16 cellular contexts compared by ENCODE assay signal in genomic region chr17:17754719-17755686, GRCh38.
DNase-seq lines count a peak whose midpoint lies in the region; ATAC-seq, FAIRE-seq and TF ChIP-seq lines count a peak whose summit lies in the region.
"Had no signal": no experiment of that assay in that cellular context is flagged by ENCODE, and none has a peak within 500 bp of the region (broad histone marks: within the 10 kb centered on the region; RNA-seq: fewer than 3 reads in every experiment).

No MANE protein-coding gene starts in this region.

- no peak overlapping the region for H2BK120ac ChIP-seq in H9 (ENCODE audit: low read depth, low read length, poor library complexity, severe bottlenecking)

- no peak overlapping the region for H4K5ac ChIP-seq in H9 (ENCODE audit: insufficient read length, low read depth, low read length)

- H2BK5ac ChIP-seq in H9 (ENCODE audit: insufficient read length, low read length) = no peak overlapping the region

- H3K9me3 ChIP-seq in A673 (ENCODE audit: low read depth, low read length, poor library complexity, severe bottlenecking) (no peaks in the 10 kb centered on the region), H9 (ENCODE audit: control insufficient read depth, low read depth, low read length) (no peaks in the 10 kb centered on the region)
- no peaks in the 10 kb centered on the region for H3K9me3 ChIP-seq in naive thymus-derived CD4-positive, alpha-beta T cell (ENCODE audit: control insufficient read depth in 2 of 3, low read length in 3 of 3)
- H3K9me3 ChIP-seq: neutrophil had no signal

- H3K36me3 Mint-ChIP-seq in H9 (ENCODE audit: insufficient read depth in 1 of 3, low read depth in 3 of 3) = no peaks in the 10 kb centered on the region; a peak in 1 of 7 replicates
- H3K36me3 Mint-ChIP-seq in naive thymus-derived CD4-positive, alpha-beta T cell = no peaks in the 10 kb centered on the region
- H3K36me3 Mint-ChIP-seq in T-helper 2 cell treated with Interferon-gamma antibody and Interleukin-4, amounts not matched to agents 5 μg/mL and 100 μg/mL, for 36 hours (ENCODE audit: low read depth) = peaks cover 2% of the 10 kb centered on the region

- TF ChIP-seq CTCF in A673 (conservative IDR thresholded peaks at IDR 0.05; ENCODE audit: low read depth, low read length) (no peak), H9 (conservative IDR thresholded peaks at IDR 0.05) (no peak)

- no peak overlapping the region; the same call in 1 of the 2 replicates for H3K14ac ChIP-seq in H9 (ENCODE audit: insufficient read depth, low read length)

- H3T11ph ChIP-seq in H9 (ENCODE audit: low read length) = no peak overlapping the region

- H2AFZ ChIP-seq in H9 (ENCODE audit: low read length) = no peak overlapping the region

- no peak overlapping the region for H3K4ac ChIP-seq in H9 (ENCODE audit: low read depth, low read length)

- peaks cover 7% of the 10 kb centered on the region for H3K27me3 Mint-ChIP-seq in H9 (ENCODE audit: low read depth)
- H3K27me3 Mint-ChIP-seq in naive thymus-derived CD4-positive, alpha-beta T cell = no peaks in the 10 kb centered on the region
- H3K27me3 Mint-ChIP-seq in T-helper 2 cell treated with Interferon-gamma antibody and Interleukin-4, amounts not matched to agents 5 μg/mL and 100 μg/mL, for 36 hours (ENCODE audit: low read depth) = no peaks in the 10 kb centered on the region

- BruUV-seq in A673 (replicated peaks; lab: Mats Ljungman, UMichigan) = no TSS peak

- H3K27ac ChIP-seq in A673 (ENCODE audit: low read depth, low read length, poor library complexity, severe bottlenecking) (peak overlapping the region; percentile 13), H9 (ENCODE audit: insufficient read length, low read depth, low read length) (no peak overlapping the region)
- H3K27ac ChIP-seq in naive thymus-derived CD4-positive, alpha-beta T cell (ENCODE audit: low read depth, low read length) = peak overlapping the region; percentile 87
- H3K27ac ChIP-seq: neutrophil, SK-N-MC had no signal

- H3K27me3 ChIP-seq in A673 (replicated peaks; ENCODE audit: insufficient read depth, low read depth, low read length, poor library complexity) (no peaks in the 10 kb centered on the region), H9 (ENCODE audit: insufficient read depth, low read length) (no peaks in the 10 kb centered on the region)
- H3K27me3 ChIP-seq in naive thymus-derived CD4-positive, alpha-beta T cell (ENCODE audit: control insufficient read depth in 2 of 2, insufficient read depth in 2 of 2, low read length in 2 of 2) = no peaks in the 10 kb centered on the region
- H3K27me3 ChIP-seq: dorsolateral prefrontal cortex had no signal

- no peak overlapping the region for H3K23ac ChIP-seq in H9 (ENCODE audit: insufficient read length, low read depth, low read length)

- no peak overlapping the region for H3K4me2 ChIP-seq in H9 (ENCODE audit: insufficient read depth, insufficient read length, low read length)
- H3K4me2 ChIP-seq: smooth muscle cell had no signal

- H3K18ac ChIP-seq in H9 (ENCODE audit: insufficient read length, low read depth, low read length) = no peak overlapping the region

- intact Hi-C loops in A673 (cut with micrococcal nuclease; ENCODE audit: unreplicated experiment) = no loop called here
- intact Hi-C loops in Right ventricle myocardium inferior (cut with DNase I) = loop anchor here (2.0 kb wide), 1 partner anchor 60 kb away; no protein-coding TSS in a partner anchor
- intact Hi-C loops in naive thymus-derived CD4-positive, alpha-beta T cell (cut with micrococcal nuclease) = loop anchor here in 1 of 2 donors (5.0 kb wide), 1 partner anchor 557 kb away; the partner anchor contains the start of gene TOP3A

- peak; percentile 68 for ATAC-seq in Right ventricle myocardium inferior
- no peak for ATAC-seq in naive thymus-derived CD4-positive, alpha-beta T cell

- no peak overlapping the region for H2BK15ac ChIP-seq in H9 (ENCODE audit: low read depth, low read length)

- no peak overlapping the region for H2BK20ac ChIP-seq in H9 (ENCODE audit: low read depth, low read length, poor library complexity, severe bottlenecking)

- H3K4me3 Mint-ChIP-seq in H9 = no peak overlapping the region
- H3K4me3 Mint-ChIP-seq in naive thymus-derived CD4-positive, alpha-beta T cell = peak overlapping the region in 8 of 10 donors; percentile 7 to 88 (median 60)
- no peak overlapping the region for H3K4me3 Mint-ChIP-seq in T-helper 2 cell treated with Interferon-gamma antibody and Interleukin-4, amounts not matched to agents 5 μg/mL and 100 μg/mL, for 36 hours

- H3K27ac Mint-ChIP-seq in H9 = peak overlapping the region in 2 of 3 experiments; percentile 47 to 96; a peak in 2 of 7 replicates
- H3K27ac Mint-ChIP-seq in naive thymus-derived CD4-positive, alpha-beta T cell = peak overlapping the region in 8 of 9 donors; percentile 72 to 100 (median 96)
- H3K27ac Mint-ChIP-seq in T-helper 2 cell treated with Interferon-gamma antibody and Interleukin-4, amounts not matched to agents 5 μg/mL and 100 μg/mL, for 36 hours = no peak overlapping the region

- no peak overlapping the region for H2BK12ac ChIP-seq in H9 (ENCODE audit: insufficient read length, low read depth, low read length)

- CTCF ChIA-PET in A673 (lab: Charles Lee) = interaction anchor here (0.5 to 0.9 kb wide), 2 partner anchors 12 to 54 kb away, joined by 3 to 6 read pairs; no protein-coding TSS in a partner anchor
- CTCF ChIA-PET in naive thymus-derived CD4-positive, alpha-beta T cell (lab: Charles Lee) = no interaction called here

- no peaks in the 10 kb centered on the region for H4K20me1 ChIP-seq in H9 (ENCODE audit: control insufficient read depth, insufficient read depth, insufficient read length)

- peaks cover 22 to 32% of the 10 kb centered on the region in 2 experiments for H3K4me1 Mint-ChIP-seq in H9
- H3K4me1 Mint-ChIP-seq in naive thymus-derived CD4-positive, alpha-beta T cell = peaks cover 40 to 91% (median 81%) of the 10 kb centered on the region in 7 donors
- H3K4me1 Mint-ChIP-seq in T-helper 2 cell treated with Interferon-gamma antibody and Interleukin-4, amounts not matched to agents 5 μg/mL and 100 μg/mL, for 36 hours (ENCODE audit: low read depth) = peaks cover 37% of the 10 kb centered on the region

- POLR2A ChIA-PET in A673 (lab: Charles Lee; ENCODE audit: low non-redundant PET) = no interaction called here
- POLR2A ChIA-PET in naive thymus-derived CD4-positive, alpha-beta T cell (lab: Charles Lee) = interaction anchor here (0.9 to 1.2 kb wide), 3 partner anchors 9 to 216 kb away, joined by 3 to 4 read pairs (median 3); no protein-coding TSS in a partner anchor

- no peak for FAIRE-seq in GM19239 (lab: Jason Lieb, UNC)
- FAIRE-seq: TTC549 had no signal

- no CpG with 5 or more reads among the region's 11 CpGs for WGBS in H9 (ENCODE audit: extremely low coverage, insufficient read length, low lambda C conversion rate)

- peaks cover 31% of the 10 kb centered on the region for H3K4me1 ChIP-seq in A673 (ENCODE audit: insufficient read depth, low read length, poor library complexity, severe bottlenecking)
- no peaks in the 10 kb centered on the region for H3K4me1 ChIP-seq in H9 (ENCODE audit: insufficient read depth, low read length)
- H3K4me1 ChIP-seq in naive thymus-derived CD4-positive, alpha-beta T cell (ENCODE audit: control insufficient read depth in 2 of 2, insufficient read depth in 2 of 2, low read length in 2 of 2) = peaks cover 34 to 72% of the 10 kb centered on the region in 2 donors

- no peak for DNase-seq in A673 (ENCODE audit: low spot score)
- DNase-seq in H9 = no peak
- DNase-seq in Right ventricle myocardium inferior (ENCODE audit: missing footprints) = no peak
- no peak for DNase-seq in naive thymus-derived CD4-positive, alpha-beta T cell
- DNase-seq in T-helper 2 cell treated with Interferon-gamma antibody and Interleukin-4, amounts not matched to agents 5 μg/mL and 100 μg/mL, for 36 hours (ENCODE audit: low spot score) = no peak
- DNase-seq in 8988T = no peak
- no peak for DNase-seq in GM19239 (ENCODE audit: insufficient read length, low spot score)
- no peak for DNase-seq in NCI-H1105 treated with DMSO at 0.1 percent for 48 hours (lab: John Stamatoyannopoulos, UW)
- DNase-seq: activated effector memory CD4-positive, alpha-beta T cell treated with anti-CD3 and anti-CD28 coated beads, Interleukin-2, amount 50 U/mL, for 16 hours; dorsolateral prefrontal cortex; hippocampal formation; MV-4-11 had no signal

- no peaks in the 10 kb centered on the region for H3K23me2 ChIP-seq in H9 (ENCODE audit: insufficient read length, low read depth, low read length, poor library complexity, severe bottlenecking)

- no peak overlapping the region for H3K4me3 ChIP-seq in A673 (ENCODE audit: low read depth, low read length, poor library complexity, severe bottlenecking)
- no peak overlapping the region for H3K4me3 ChIP-seq in naive thymus-derived CD4-positive, alpha-beta T cell (ENCODE audit: low read length)
- H3K4me3 ChIP-seq: dorsolateral prefrontal cortex, SK-N-MC, smooth muscle cell had no signal

- H3K9me3 Mint-ChIP-seq in H9 = no peaks in the 10 kb centered on the region
- H3K9me3 Mint-ChIP-seq in naive thymus-derived CD4-positive, alpha-beta T cell = peaks cover 0 to 2% (median 0%) of the 10 kb centered on the region in 11 donors
- H3K9me3 Mint-ChIP-seq in T-helper 2 cell treated with Interferon-gamma antibody and Interleukin-4, amounts not matched to agents 5 μg/mL and 100 μg/mL, for 36 hours = no peaks in the 10 kb centered on the region

- no peak overlapping the region for H4K91ac ChIP-seq in H9 (ENCODE audit: insufficient read length, low read depth, low read length)

- no peaks in the 10 kb centered on the region for H3K79me2 ChIP-seq in H9 (ENCODE audit: insufficient read depth, low read length)

- no peak overlapping the region for H3K56ac ChIP-seq in H9 (ENCODE audit: insufficient read length, low read depth, low read length)

- H3K9ac ChIP-seq in H9 (ENCODE audit: extremely low read depth, insufficient read length, low read length) = no peak overlapping the region

- no peaks in the 10 kb centered on the region for H3K79me1 ChIP-seq in H9 (ENCODE audit: insufficient read depth, low read depth, low read length, poor library complexity, severe bottlenecking)

- H4K8ac ChIP-seq in H9 (replicated peaks; ENCODE audit: insufficient read length, low read depth, low read length) = no peak overlapping the region

- no peak overlapping the region for H2AK5ac ChIP-seq in H9 (ENCODE audit: insufficient read length, low read length)

- no peaks in the 10 kb centered on the region for H3K36me3 ChIP-seq in A673 (ENCODE audit: insufficient read depth, low read length, poor library complexity, severe bottlenecking)
- no peaks in the 10 kb centered on the region for H3K36me3 ChIP-seq in naive thymus-derived CD4-positive, alpha-beta T cell (ENCODE audit: control insufficient read depth in 2 of 3, insufficient read depth in 3 of 3, low read length in 3 of 3)
- H3K36me3 ChIP-seq: neutrophil had no signal

Comparison
In these comparisons a context has a peak if more than half of its experiments do, and no peak if none do; other contexts are left out.
1. H3K4me3 Mint-ChIP-seq: peak in naive thymus-derived CD4-positive, alpha-beta T cell (8 of 10); none in H9 (0 of 2) and T-helper 2 cell treated with Interferon-gamma antibody and Interleukin-4, amounts not matched to agents 5 μg/mL and 100 μg/mL, for 36 hours (single experiment).